8 cellular contexts compared by ENCODE assay signal in genomic region chr17:17568772-17569195, GRCh38. TPM values are rescaled to one million over a fixed set of nuclear protein-coding genes. Genes with fewer than 3 reads are reported as not detected.
DNase-seq lines count a peak whose midpoint lies in the region; ATAC-seq and TF ChIP-seq lines count a peak whose summit lies in the region.

No MANE protein-coding gene starts in this region.

- no peaks in the 10 kb centered on the region for H3K27me3 ChIP-seq in neuronal stem cell (ENCODE audit: control insufficient read depth in 3 of 3, insufficient read depth in 3 of 3, low read depth in 1 of 3, low read length in 3 of 3)
- H3K27me3 ChIP-seq in upper lobe of right lung, result no peaks in the 10 kb centered on the region

- DNase-seq in SIG-M5 treated with dmso at 0.1 percent for 504 hours (lab: John Stamatoyannopoulos, UW; ENCODE audit: unreplicated experiment), result peak; percentile 28
- DNase-seq in SIG-M5 (lab: John Stamatoyannopoulos, UW), result no peak
- DNase-seq in NCI-H69 (lab: John Stamatoyannopoulos, UW), result peak; percentile 64
- DNase-seq in activated CD8-positive, alpha-beta memory T cell treated with anti-CD3 and anti-CD28 coated beads for 24 hours, result peak; percentile 79
- peak; percentile 64 for DNase-seq in neuronal stem cell (ENCODE audit: low spot score)
- peak; percentile 92 for DNase-seq in upper lobe of right lung

- WGBS in neuronal stem cell (ENCODE audit: extremely low coverage in 2 of 2, insufficient read length in 2 of 2, insufficient replicate concordance in 1 of 2), 2 donors, result no CpG with 5 or more reads among the region's 6 CpGs

- H3K23ac ChIP-seq in neuronal stem cell (ENCODE audit: low read depth, low read length, poor library complexity), result no peak overlapping the region

- peaks cover 0 to 13% of the 10 kb centered on the region in 2 donors for H3K4me1 ChIP-seq in neuronal stem cell (ENCODE audit: control insufficient read depth in 2 of 2, insufficient read depth in 1 of 2, low read depth in 1 of 2, low read length in 2 of 2)
- peaks cover 27% of the 10 kb centered on the region for H3K4me1 ChIP-seq in upper lobe of right lung

- H3K4ac ChIP-seq in neuronal stem cell (ENCODE audit: low read length), result no peak overlapping the region

- H3K79me1 ChIP-seq in neuronal stem cell (ENCODE audit: low read depth, low read length), result peaks cover 5% of the 10 kb centered on the region

- no peak overlapping the region for H3K9ac ChIP-seq in neuronal stem cell (ENCODE audit: low read depth, low read length, poor library complexity)

- peak overlapping the region; percentile 51 for H2AK5ac ChIP-seq in neuronal stem cell (ENCODE audit: low read depth, low read length)

- H2BK15ac ChIP-seq in neuronal stem cell (ENCODE audit: low read length), result no peak overlapping the region

- H3K27ac ChIP-seq in neuronal stem cell (replicated peaks; ENCODE audit: low read length), result no peak overlapping the region
- H3K27ac ChIP-seq in upper lobe of right lung, result no peak overlapping the region

- intact Hi-C loops in upper lobe of right lung (cut with DNase I), result no loop called here

- no peak overlapping the region for H4K8ac ChIP-seq in neuronal stem cell (ENCODE audit: low read depth, low read length)

- H2BK120ac ChIP-seq in neuronal stem cell (ENCODE audit: low read depth, low read length), result no peak overlapping the region

- TF ChIP-seq CTCF in upper lobe of right lung (IDR thresholded peaks at IDR 0.05), result peak; percentile 70

- H2BK5ac ChIP-seq in neuronal stem cell (ENCODE audit: low read length), result no peak overlapping the region

- no peak overlapping the region for H3K4me2 ChIP-seq in neuronal stem cell (ENCODE audit: insufficient read depth, low read length, poor library complexity, severe bottlenecking)

- H2BK12ac ChIP-seq in neuronal stem cell (ENCODE audit: low read length), result no peak overlapping the region

- no peaks in the 10 kb centered on the region for H3K36me3 ChIP-seq in neuronal stem cell (replicated peaks in 1 of 2; ENCODE audit: control insufficient read depth in 2 of 2, insufficient read depth in 2 of 2, low read length in 2 of 2)
- no peaks in the 10 kb centered on the region for H3K36me3 ChIP-seq in upper lobe of right lung

- H3K4me3 ChIP-seq in neuronal stem cell (ENCODE audit: low read length in 2 of 2) (no peak overlapping the region), upper lobe of right lung (no peak overlapping the region)

- H3K14ac ChIP-seq in neuronal stem cell (ENCODE audit: low read length), result no peak overlapping the region

- H2AFZ ChIP-seq in neuronal stem cell (ENCODE audit: low read length), result no peak overlapping the region

- no peaks in the 10 kb centered on the region for H3K9me3 ChIP-seq in neuronal stem cell (replicated peaks in 1 of 2; ENCODE audit: control insufficient read depth in 2 of 2, insufficient read depth in 1 of 2, low read depth in 1 of 2, low read length in 2 of 2)
- H3K9me3 ChIP-seq in upper lobe of right lung, result no peaks in the 10 kb centered on the region

- ATAC-seq in esophagus mucosa, result peak; percentile 60
- peak; percentile 79 for ATAC-seq in upper lobe of right lung
- ATAC-seq in HG03135 (IDR thresholded peaks at IDR 0.05; ENCODE audit: unreplicated experiment), result no peak

- no peak overlapping the region for H4K91ac ChIP-seq in neuronal stem cell (ENCODE audit: low read depth, low read length, poor library complexity)

- no peak overlapping the region for H3K18ac ChIP-seq in neuronal stem cell (ENCODE audit: low read length)

RNA-seq across cellular contexts. Expression of gene PEMT, which starts 22.7 kb away (rescaled TPM):
- total RNA-seq in esophagus mucosa (29.5 TPM), upper lobe of right lung (29.6 TPM)
- 42.5 TPM for polyA plus RNA-seq in neuronal stem cell (2013, experiment 1 of 2)
- polyA plus RNA-seq in neuronal stem cell (2013, experiment 2 of 2), result 39.1 TPM
